ENCODE assay signal across 8 cellular contexts in genomic region chr14:20631821-20632389, GRCh38. TPM values are rescaled to one million over a fixed set of nuclear protein-coding genes. Genes with fewer than 3 reads are reported as not detected.
DNase-seq lines count a peak whose midpoint lies in the region; ATAC-seq, FAIRE-seq and TF ChIP-seq lines count a peak whose summit lies in the region.

No MANE protein-coding gene starts in this region.

- H3K4me1 Mint-ChIP-seq in activated T-helper 1 cell treated with anti-CD3 and anti-CD28 coated beads, Interleukin-12 subunit alpha, Interleukin-12 subunit beta, Interleukin-2, Interleukin-4 antibody, amounts not matched to agents 30 ng/mL and 10 ng/mL and 1 ng/mL, durations not matched to agents 14 hours and 24 hours and 36 hours (ENCODE audit: low read depth) = peaks cover 65% of the 10 kb centered on the region

- H3K4me1 ChIP-seq in HUES48 (ENCODE audit: control insufficient read depth, insufficient read depth, low read length) (peaks cover 18% of the 10 kb centered on the region), pancreas (peaks cover 5 to 13% (median 11%) of the 10 kb centered on the region in 3 donors)

- no peak for TF ChIP-seq CTCF in pancreas (IDR thresholded peaks at IDR 0.05)

- DNase-seq in Caki2 (ENCODE audit: low read depth) (peak; percentile 71), Right ventricle myocardium superior (peak; percentile 81), pancreas (peak; percentile 42 to 88 (median 74)), NCI-H1092 (lab: John Stamatoyannopoulos, UW) (no peak), NCI-H526 treated with DMSO at 0.1 percent for 48 hours (lab: John Stamatoyannopoulos, UW) (no peak)
- no peak for DNase-seq in activated T-helper 1 cell treated with anti-CD3 and anti-CD28 coated beads, Interleukin-12 subunit alpha, Interleukin-12 subunit beta, Interleukin-2, Interleukin-4 antibody, amounts not matched to agents 30 ng/mL and 10 ng/mL and 1 ng/mL, durations not matched to agents 14 hours and 24 hours and 36 hours (ENCODE audit: low spot score)

- H3K4me3 ChIP-seq in HUES48 (ENCODE audit: low read depth, low read length) (peak overlapping the region; percentile 88), pancreas (peak overlapping the region in 2 of 4 donors; percentile 12 to 34)

- peaks cover 83% of the 10 kb centered on the region for H3K27me3 Mint-ChIP-seq in activated T-helper 1 cell treated with anti-CD3 and anti-CD28 coated beads, Interleukin-12 subunit alpha, Interleukin-12 subunit beta, Interleukin-2, Interleukin-4 antibody, amounts not matched to agents 30 ng/mL and 10 ng/mL and 1 ng/mL, durations not matched to agents 14 hours and 24 hours and 36 hours (ENCODE audit: insufficient read depth)

- peak overlapping the region; percentile 21 for H3K27ac Mint-ChIP-seq in activated T-helper 1 cell treated with anti-CD3 and anti-CD28 coated beads, Interleukin-12 subunit alpha, Interleukin-12 subunit beta, Interleukin-2, Interleukin-4 antibody, amounts not matched to agents 30 ng/mL and 10 ng/mL and 1 ng/mL, durations not matched to agents 14 hours and 24 hours and 36 hours

- peaks cover 4% of the 10 kb centered on the region for H3K9me3 Mint-ChIP-seq in activated T-helper 1 cell treated with anti-CD3 and anti-CD28 coated beads, Interleukin-12 subunit alpha, Interleukin-12 subunit beta, Interleukin-2, Interleukin-4 antibody, amounts not matched to agents 30 ng/mL and 10 ng/mL and 1 ng/mL, durations not matched to agents 14 hours and 24 hours and 36 hours

- ATAC-seq in Right ventricle myocardium superior (ENCODE audit: poor library complexity) (peak; percentile 88), pancreas (peak; percentile 55 to 81 (median 73)), HG03520 (IDR thresholded peaks at IDR 0.05; ENCODE audit: unreplicated experiment) (no peak)

- 2 to 3% methylated on average over 19 of the region's 19 CpGs for WGBS in pancreas, 2 donors

- no peaks in the 10 kb centered on the region for H3K36me3 ChIP-seq in HUES48 (ENCODE audit: control insufficient read depth, insufficient read depth, low read length)
- H3K36me3 ChIP-seq in pancreas = no peaks in the 10 kb centered on the region

- in situ Hi-C loops in Caki2 (cut with HindIII; ENCODE audit: low pct_unique_long_range_greater_than_20kb, low sequenced_read_pairs) = no loop called here

- intact Hi-C loops in activated T-helper 1 cell treated with anti-CD3 and anti-CD28 coated beads, Interleukin-12 subunit alpha, Interleukin-12 subunit beta, Interleukin-2, Interleukin-4 antibody, amounts not matched to agents 30 ng/mL and 10 ng/mL and 1 ng/mL, durations not matched to agents 14 hours and 24 hours and 36 hours (cut with micrococcal nuclease) = loop anchor here (2.0 to 5.0 kb wide), 3 partner anchors 59 to 340 kb away; partner anchors contain the start of gene PARP2
- intact Hi-C loops in Right ventricle myocardium superior (cut with DNase I) (no loop called here), pancreas (cut with DNase I) (no loop called here)

- H3K27ac ChIP-seq in HUES48 (ENCODE audit: low read depth, low read length) = no peak overlapping the region
- H3K27ac ChIP-seq in pancreas = no peak overlapping the region

- peak overlapping the region; percentile 85 for H3K4me3 Mint-ChIP-seq in activated T-helper 1 cell treated with anti-CD3 and anti-CD28 coated beads, Interleukin-12 subunit alpha, Interleukin-12 subunit beta, Interleukin-2, Interleukin-4 antibody, amounts not matched to agents 30 ng/mL and 10 ng/mL and 1 ng/mL, durations not matched to agents 14 hours and 24 hours and 36 hours

- H3K9ac ChIP-seq in HUES48 (ENCODE audit: low read depth, low read length) = no peak overlapping the region

- H3K27me3 ChIP-seq in HUES48 (ENCODE audit: control insufficient read depth, insufficient read depth, low read length) (peaks cover 41% of the 10 kb centered on the region), pancreas (no peaks in the 10 kb centered on the region)

- FAIRE-seq in pancreas (lab: Jason Lieb, UNC) = no peak

- peaks cover 3% of the 10 kb centered on the region for H3K36me3 Mint-ChIP-seq in activated T-helper 1 cell treated with anti-CD3 and anti-CD28 coated beads, Interleukin-12 subunit alpha, Interleukin-12 subunit beta, Interleukin-2, Interleukin-4 antibody, amounts not matched to agents 30 ng/mL and 10 ng/mL and 1 ng/mL, durations not matched to agents 14 hours and 24 hours and 36 hours (ENCODE audit: low read depth)

- H3K9me3 ChIP-seq in HUES48 (ENCODE audit: control insufficient read depth, insufficient read depth, low read length) = no peaks in the 10 kb centered on the region
- no peaks in the 10 kb centered on the region for H3K9me3 ChIP-seq in pancreas

RNA-seq across cellular contexts. Expression of gene OR6S1, which starts 9.6 kb away (rescaled TPM):
- total RNA-seq in Caki2 (2014; rRNA removed; shearing (Covaris generic); ENCODE audit: low replicate concordance) = not detected in 2 replicates
- total RNA-seq in activated T-helper 1 cell treated with anti-CD3 and anti-CD28 coated beads, Interleukin-12 subunit alpha, Interleukin-12 subunit beta, Interleukin-2, Interleukin-4 antibody, amounts not matched to agents 30 ng/mL and 10 ng/mL and 1 ng/mL, durations not matched to agents 14 hours and 24 hours and 36 hours = not detected in 2 replicates
- total RNA-seq in Right ventricle myocardium superior = not detected
- not detected for total RNA-seq in pancreas
- polyA plus RNA-seq in pancreas = not detected

RNA-seq across cellular contexts. Expression of gene RNASE12, which starts 40.7 kb away (rescaled TPM):
- not detected in 2 replicates for total RNA-seq in Caki2 (2014; rRNA removed; shearing (Covaris generic); ENCODE audit: low replicate concordance)
- total RNA-seq in activated T-helper 1 cell treated with anti-CD3 and anti-CD28 coated beads, Interleukin-12 subunit alpha, Interleukin-12 subunit beta, Interleukin-2, Interleukin-4 antibody, amounts not matched to agents 30 ng/mL and 10 ng/mL and 1 ng/mL, durations not matched to agents 14 hours and 24 hours and 36 hours = not detected in 2 replicates
- total RNA-seq in Right ventricle myocardium superior = not detected
- not detected for total RNA-seq in pancreas
- not detected for polyA plus RNA-seq in pancreas

RNA-seq across cellular contexts. Expression of gene RNASE11, which starts 44.1 kb away (rescaled TPM):
- total RNA-seq in Caki2 (2014; rRNA removed; shearing (Covaris generic); ENCODE audit: low replicate concordance) = not detected in 2 replicates
- total RNA-seq in activated T-helper 1 cell treated with anti-CD3 and anti-CD28 coated beads, Interleukin-12 subunit alpha, Interleukin-12 subunit beta, Interleukin-2, Interleukin-4 antibody, amounts not matched to agents 30 ng/mL and 10 ng/mL and 1 ng/mL, durations not matched to agents 14 hours and 24 hours and 36 hours = not detected in 2 replicates
- total RNA-seq in Right ventricle myocardium superior (not detected), pancreas (not detected)
- not detected for polyA plus RNA-seq in pancreas

RNA-seq across cellular contexts. Expression of gene RNASE4, which starts 52.5 kb away (rescaled TPM):
- total RNA-seq in Caki2 (2014; rRNA removed; shearing (Covaris generic); ENCODE audit: low replicate concordance) = 18.5 and 21.6 TPM in 2 replicates
- 0.34 and 0.39 TPM in 2 replicates for total RNA-seq in activated T-helper 1 cell treated with anti-CD3 and anti-CD28 coated beads, Interleukin-12 subunit alpha, Interleukin-12 subunit beta, Interleukin-2, Interleukin-4 antibody, amounts not matched to agents 30 ng/mL and 10 ng/mL and 1 ng/mL, durations not matched to agents 14 hours and 24 hours and 36 hours
- total RNA-seq in Right ventricle myocardium superior (9.4 TPM), pancreas (10 to 100 TPM; 13.6 to 26.7 (median 15.4) TPM)
- polyA plus RNA-seq in pancreas = 10 to 100 TPM in 1 of 2 donors, 1 to 10 TPM in 1; 9.6 to 24.7 TPM

RNA-seq across cellular contexts. Expression of gene ANG, which starts 56.7 kb away (rescaled TPM):
- total RNA-seq in Caki2 (2014; rRNA removed; shearing (Covaris generic); ENCODE audit: low replicate concordance) = 2.0 and 3.4 TPM in 2 replicates
- total RNA-seq in activated T-helper 1 cell treated with anti-CD3 and anti-CD28 coated beads, Interleukin-12 subunit alpha, Interleukin-12 subunit beta, Interleukin-2, Interleukin-4 antibody, amounts not matched to agents 30 ng/mL and 10 ng/mL and 1 ng/mL, durations not matched to agents 14 hours and 24 hours and 36 hours = 0.57 and 0.59 TPM in 2 replicates
- total RNA-seq in Right ventricle myocardium superior (5.3 TPM), pancreas (10 to 100 TPM in 5 of 6 donors, 1 to 10 TPM in 1; 9.8 to 16.0 (median 13.3) TPM)
- 10 to 100 TPM; 11.8 to 14.7 TPM for polyA plus RNA-seq in pancreas

Comparison
In these comparisons a context has a peak if more than half of its experiments do, and no peak if none do; other contexts are left out.
1. DNase-seq: peak in Caki2 (single experiment), Right ventricle myocardium superior (single experiment) and pancreas (6 of 6); none in activated T-helper 1 cell treated with anti-CD3 and anti-CD28 coated beads, Interleukin-12 subunit alpha, Interleukin-12 subunit beta, Interleukin-2, Interleukin-4 antibody, amounts not matched to agents 30 ng/mL and 10 ng/mL and 1 ng/mL, durations not matched to agents 14 hours and 24 hours and 36 hours (single experiment), NCI-H1092 (single experiment) and NCI-H526 treated with DMSO at 0.1 percent for 48 hours (single experiment).